In genomic region chr17:17902877-17903276, GRCh38 we compare ENCODE assay signal across 26 cellular contexts.
DNase-seq lines count a peak whose midpoint lies in the region; ATAC-seq, FAIRE-seq and TF ChIP-seq lines count a peak whose summit lies in the region.
"Had no signal": no experiment of that assay in that cellular context is flagged by ENCODE, and none has a peak within 500 bp of the region (broad histone marks: within the 10 kb centered on the region; RNA-seq: fewer than 3 reads in every experiment).

No MANE protein-coding gene starts in this region.

- no peak for TF ChIP-seq POLR2A in sigmoid colon (IDR thresholded peaks at IDR 0.05)

- intact Hi-C loops in kidney (cut with DNase I): no loop called here
- intact Hi-C loops in psoas muscle (cut with DNase I): no loop called here
- intact Hi-C loops in sigmoid colon (cut with DNase I): no loop called here

- DNase-seq in GM18507 (ENCODE audit: extremely low spot score, insufficient read length, low read depth) (no peak), MV-4-11 (lab: John Stamatoyannopoulos, UW) (peak; percentile 58), kidney (peak; percentile 2), psoas muscle (peak; percentile 30 to 66), cerebellum (ENCODE audit: low spot score) (no peak), sigmoid colon (no peak), GF-D8 (lab: John Stamatoyannopoulos, UW) (no peak)
- DNase-seq: 8988T; ACHN; BE2C; CD8-positive, alpha-beta memory T cell; DMS 273 treated with DMSO at 0.1 percent for 48 hours; DMS79; GOT3; HCEC 1CT; Kasumi-1; NCI-H1105 treated with DMSO at 0.1 percent for 48 hours; NCI-H146; NCI-H1930; NCI-H446; NCI-H524 treated with DMSO at 0.1 percent for 48 hours; NCI-H774; SHP77 treated with DMSO at 0.1 percent for 48 hours had no signal

- no peak for TF ChIP-seq CTCF in kidney (IDR thresholded peaks at IDR 0.05; ENCODE audit: borderline replicate concordance, extremely low read depth, insufficient read depth)
- no peak for TF ChIP-seq CTCF in psoas muscle (IDR thresholded peaks at IDR 0.05)
- no peak for TF ChIP-seq CTCF in sigmoid colon (IDR thresholded peaks at IDR 0.05)

- WGBS in psoas muscle, 3 donors: 26 to 54% (median 46%) methylated on average over 4 of the region's 4 CpGs
- WGBS in sigmoid colon, 2 donors: 91 to 94% methylated on average over 4 of the region's 4 CpGs

- no peak for TF ChIP-seq EP300 in sigmoid colon (IDR thresholded peaks at IDR 0.05)

- H3K36me3 ChIP-seq in kidney (ENCODE audit: control insufficient read depth in 1 of 2, insufficient read depth in 2 of 2, low read length in 2 of 2) (peaks cover 11% of the 10 kb centered on the region in 2 donors), psoas muscle (ENCODE audit: insufficient read depth in 1 of 2, low read depth in 1 of 2) (peaks cover 0 to 22% of the 10 kb centered on the region in 2 donors), sigmoid colon (peaks cover 0 to 18% (median 6%) of the 10 kb centered on the region in 4 donors)
- H3K36me3 ChIP-seq: BE2C had no signal

- H3K4me1 ChIP-seq in kidney (ENCODE audit: control insufficient read depth in 1 of 2, insufficient read depth in 1 of 2, low read depth in 1 of 2, low read length in 2 of 2): peaks cover 8 to 22% of the 10 kb centered on the region in 2 donors
- peaks cover 44% of the 10 kb centered on the region for H3K4me1 ChIP-seq in psoas muscle
- peaks cover 0 to 34% (median 25%) of the 10 kb centered on the region in 4 donors for H3K4me1 ChIP-seq in sigmoid colon

- no peaks in the 10 kb centered on the region for H3K27me3 ChIP-seq in psoas muscle (ENCODE audit: insufficient read depth in 3 of 3, low read length in 2 of 3)
- no peaks in the 10 kb centered on the region for H3K27me3 ChIP-seq in sigmoid colon
- H3K27me3 ChIP-seq: BE2C had no signal

- no peak overlapping the region for H3K27ac ChIP-seq in kidney (ENCODE audit: low read depth in 2 of 2, low read length in 2 of 2)
- peak overlapping the region; percentile 74 for H3K27ac ChIP-seq in psoas muscle
- H3K27ac ChIP-seq in sigmoid colon: no peak overlapping the region
- H3K27ac ChIP-seq: HL-60 had no signal

- H3K9me3 ChIP-seq in kidney (ENCODE audit: control insufficient read depth in 1 of 2, low read length in 2 of 2) (no peaks in the 10 kb centered on the region), psoas muscle (no peaks in the 10 kb centered on the region), sigmoid colon (no peaks in the 10 kb centered on the region)
- H3K9me3 ChIP-seq: BE2C had no signal

- ATAC-seq in psoas muscle: peak; percentile 78 to 91 (median 86)
- ATAC-seq in GM21528 (IDR thresholded peaks at IDR 0.05; ENCODE audit: low FRiP score, unreplicated experiment): no peak
- ATAC-seq: Panc1 had no signal

- H3K9ac ChIP-seq in kidney (ENCODE audit: low read length in 2 of 2): no peak overlapping the region

- H3K4me3 ChIP-seq in kidney (ENCODE audit: low read length in 2 of 2) (no peak overlapping the region), psoas muscle (no peak overlapping the region), sigmoid colon (no peak overlapping the region)

- FAIRE-seq in GM18507 (lab: Jason Lieb, UNC) (peak; percentile 31), kidney (lab: Jason Lieb, UNC) (no peak)

Comparison
In these comparisons a context has a peak if more than half of its experiments do, and no peak if none do; other contexts are left out.
1. DNase-seq: peak in MV-4-11 (single experiment), kidney (single experiment) and psoas muscle (2 of 2); none in GM18507 (single experiment), cerebellum (single experiment), sigmoid colon (single experiment) and GF-D8 (single experiment).